23 cellular contexts compared by ENCODE assay signal in genomic region chr12:73902270-73902669, GRCh38.
"Had no signal": no experiment of that assay in that cellular context is flagged by ENCODE, and none has a peak within 500 bp of the region (broad histone marks: within the 10 kb centered on the region; RNA-seq: fewer than 3 reads in every experiment).

No MANE protein-coding gene starts in this region.

- H3K27ac Mint-ChIP-seq: dendritic cell treated with granulocyte-macrophage colony-stimulating factor and Interleukin-4, amounts not matched to agents 40 ng/mL and 50 ng/mL, for 4 days; effector memory CD8-positive, alpha-beta T cell; memory B cell; natural killer cell treated with Interleukin-12 subunit alpha and Interleukin-12 subunit beta and Interleukin-15 and Interleukin-18, amount 100 ng/mL, for 72 hours; stimulated activated memory B cell treated with anti-CD40 and anti-IgM and Interleukin-4, amounts not matched to agents 10 μg/mL and 1 μg/mL and 100 μg/mL, for 72 hours; stimulated activated naive CD8-positive, alpha-beta T cell treated with anti-CD3 and anti-CD28 coated beads, Interleukin-15, Interleukin-2, amounts not matched to agents 100 ng/mL and 50 ng/mL, for 24 hours had no signal

- H3K36me3 ChIP-seq: left ventricle myocardium inferior, lower lobe of right lung, tibial artery, upper lobe of left lung, uterus had no signal

- FAIRE-seq: colon had no signal

- DNase-seq: cerebellar nuclear complex; effector memory CD8-positive, alpha-beta T cell; erythroblast; head of caudate nucleus; hippocampal formation; left ventricle myocardium inferior; lower lobe of right lung; midbrain; posterior cingulate gyrus; right cardiac atrium; stimulated activated CD4-positive, alpha-beta T cell treated with anti-CD3 and anti-CD28 coated beads, Interleukin-4, amount 100 ng/mL, for 1 hour; stimulated activated CD8-positive, alpha-beta memory T cell treated with anti-CD3 and anti-CD28 coated beads, Interleukin-4, amount 100 ng/mL, for 48 hours; tibial artery; upper lobe of left lung; uterus had no signal

- H3K4me1 ChIP-seq: foreskin keratinocyte, left ventricle myocardium inferior, lower lobe of right lung, tibial artery, upper lobe of left lung, uterus had no signal

- ATAC-seq: effector memory CD8-positive, alpha-beta T cell; foreskin keratinocyte; lower lobe of right lung; natural killer cell treated with Interleukin-12 subunit alpha and Interleukin-12 subunit beta and Interleukin-15 and Interleukin-18, amount 100 ng/mL, for 72 hours; right cardiac atrium; stimulated activated memory B cell treated with anti-CD40 and anti-IgM and Interleukin-4, amounts not matched to agents 10 μg/mL and 1 μg/mL and 100 μg/mL, for 72 hours had no signal

- H3K27me3 ChIP-seq: foreskin keratinocyte, tibial artery, upper lobe of left lung, uterus had no signal

- H3K27ac ChIP-seq: foreskin keratinocyte, left ventricle myocardium inferior, lower lobe of right lung, tibial artery, upper lobe of left lung, uterus had no signal

- H3K9me3 Mint-ChIP-seq: dendritic cell treated with granulocyte-macrophage colony-stimulating factor and Interleukin-4, amounts not matched to agents 40 ng/mL and 50 ng/mL, for 4 days; memory B cell; stimulated activated memory B cell treated with anti-CD40 and anti-IgM and Interleukin-4, amounts not matched to agents 10 μg/mL and 1 μg/mL and 100 μg/mL, for 72 hours had no signal

- H3K36me3 Mint-ChIP-seq: memory B cell; natural killer cell treated with Interleukin-12 subunit alpha and Interleukin-12 subunit beta and Interleukin-15 and Interleukin-18, amount 100 ng/mL, for 72 hours; stimulated activated memory B cell treated with anti-CD40 and anti-IgM and Interleukin-4, amounts not matched to agents 10 μg/mL and 1 μg/mL and 100 μg/mL, for 72 hours had no signal

- H3K9me3 ChIP-seq: left ventricle myocardium inferior, lower lobe of right lung, tibial artery, upper lobe of left lung, uterus had no signal

- H3K4me3 ChIP-seq: left ventricle myocardium inferior, lower lobe of right lung, smooth muscle cell, tibial artery, upper lobe of left lung, uterus had no signal

- H3K27me3 Mint-ChIP-seq: dendritic cell treated with granulocyte-macrophage colony-stimulating factor and Interleukin-4, amounts not matched to agents 40 ng/mL and 50 ng/mL, for 4 days; effector memory CD8-positive, alpha-beta T cell; memory B cell; natural killer cell treated with Interleukin-12 subunit alpha and Interleukin-12 subunit beta and Interleukin-15 and Interleukin-18, amount 100 ng/mL, for 72 hours; stimulated activated memory B cell treated with anti-CD40 and anti-IgM and Interleukin-4, amounts not matched to agents 10 μg/mL and 1 μg/mL and 100 μg/mL, for 72 hours; stimulated activated naive CD8-positive, alpha-beta T cell treated with anti-CD3 and anti-CD28 coated beads, Interleukin-15, Interleukin-2, amounts not matched to agents 100 ng/mL and 50 ng/mL, for 24 hours had no signal

- H3K4me3 Mint-ChIP-seq: dendritic cell treated with granulocyte-macrophage colony-stimulating factor and Interleukin-4, amounts not matched to agents 40 ng/mL and 50 ng/mL, for 4 days; effector memory CD8-positive, alpha-beta T cell; memory B cell; natural killer cell treated with Interleukin-12 subunit alpha and Interleukin-12 subunit beta and Interleukin-15 and Interleukin-18, amount 100 ng/mL, for 72 hours; stimulated activated memory B cell treated with anti-CD40 and anti-IgM and Interleukin-4, amounts not matched to agents 10 μg/mL and 1 μg/mL and 100 μg/mL, for 72 hours; stimulated activated naive CD8-positive, alpha-beta T cell treated with anti-CD3 and anti-CD28 coated beads, Interleukin-15, Interleukin-2, amounts not matched to agents 100 ng/mL and 50 ng/mL, for 24 hours had no signal

- H3K4me1 Mint-ChIP-seq: memory B cell; stimulated activated memory B cell treated with anti-CD40 and anti-IgM and Interleukin-4, amounts not matched to agents 10 μg/mL and 1 μg/mL and 100 μg/mL, for 72 hours had no signal
